Comparison of ENCODE assay signal across 8 cellular contexts in genomic region chr4:168318266-168318895, GRCh38. TPM values are rescaled to one million over a fixed set of nuclear protein-coding genes. Genes with fewer than 3 reads are reported as not detected.
DNase-seq lines count a peak whose midpoint lies in the region; ATAC-seq and TF ChIP-seq lines count a peak whose summit lies in the region.

Gene DDX60, minus strand, starts transcription at chr4:168318752. Its CDS starts 7,493 bp downstream, at chr4:168311259.

- H3K9ac ChIP-seq in colonic mucosa (ENCODE audit: low read depth in 2 of 2, low read length in 2 of 2): peak within 1 kb of the TSS; percentile 79 to 94

- H3K36me3 ChIP-seq in colonic mucosa: no peaks in the 10 kb centered on the region

- ATAC-seq in GM18519 (IDR thresholded peaks at IDR 0.05; ENCODE audit: low FRiP score, unreplicated experiment) (peak; percentile 99), HG03060 (IDR thresholded peaks at IDR 0.05; ENCODE audit: low read depth, unreplicated experiment) (peak; percentile 96), left colon (peak; percentile 88)

- no peaks in the 10 kb centered on the region for H3K27me3 ChIP-seq in colonic mucosa

- H3K4me1 ChIP-seq in colonic mucosa: peaks cover 5% of the 10 kb centered on the region

- DNase-seq in A172 (ENCODE audit: low spot score) (peak; percentile 75), NCI-H2171 (lab: John Stamatoyannopoulos, UW) (peak; percentile 22), colonic mucosa (peak; percentile 86), left colon (peak; percentile 86 to 87)
- peak; percentile 84 to 87 for DNase-seq in activated CD4-positive, alpha-beta T cell treated with anti-CD3 and anti-CD28 coated beads for 4 hours
- DNase-seq in stimulated activated CD4-positive, alpha-beta T cell treated with anti-CD3 and anti-CD28 coated beads, Interleukin-1b, Interleukin-23, amount 100 ng/mL, for 48 hours: peak; percentile 82

- H3K4me3 ChIP-seq in colonic mucosa: peak within 1 kb of the TSS; percentile 69

- H3K27ac ChIP-seq in colonic mucosa: peak within 1 kb of the TSS; percentile 94

- intact Hi-C loops in colonic mucosa (cut with DNase I): no loop called here
- intact Hi-C loops in left colon (cut with DNase I, micrococcal nuclease): loop anchor here in 1 of 2 donors (5.0 kb wide), 1 partner anchor 164 kb away; the partner anchor contains the start of gene DDX60L

- TF ChIP-seq CTCF in colonic mucosa (IDR thresholded peaks at IDR 0.05): no peak

- no peaks in the 10 kb centered on the region for H3K9me3 ChIP-seq in colonic mucosa

RNA-seq across cellular contexts. Expression of gene DDX60, which starts in this region (rescaled TPM):
- total RNA-seq in A172 (2014; rRNA removed; shearing (Covaris generic)): 6.8 and 7.3 TPM in 2 replicates
- total RNA-seq in colonic mucosa: 10 to 100 TPM; 22.6 to 67.2 TPM
- 10 to 100 TPM; 76.1 to 98.5 TPM for total RNA-seq in left colon

Comparison
In these comparisons a context has a peak if more than half of its experiments do, and no peak if none do; other contexts are left out.
1. Peak in every context shown above with its lines: DNase-seq, ATAC-seq, H3K4me3 ChIP-seq and H3K27ac ChIP-seq.
2. DNase-seq: peak in every context shown above with its lines; median percentile 86 in left colon; 86 in colonic mucosa; 86 in activated CD4-positive, alpha-beta T cell treated with anti-CD3 and anti-CD28 coated beads for 4 hours; 82 in stimulated activated CD4-positive, alpha-beta T cell treated with anti-CD3 and anti-CD28 coated beads, Interleukin-1b, Interleukin-23, amount 100 ng/mL, for 48 hours; 75 in A172; 22 in NCI-H2171.